8 cellular contexts compared by ENCODE assay signal in genomic region chrX:64205735-64206491, GRCh38. TPM values are rescaled to one million over a fixed set of nuclear protein-coding genes. Genes with fewer than 3 reads are reported as not detected.
DNase-seq lines count a peak whose midpoint lies in the region; ATAC-seq and TF ChIP-seq lines count a peak whose summit lies in the region.

No MANE protein-coding gene starts in this region.

- H3K4me3 ChIP-seq in endodermal cell (ENCODE audit: low read length) = peak overlapping the region; percentile 77

- DNase-seq in Caki2 (ENCODE audit: low read depth) = peak; percentile 93
- peak; percentile 83 for DNase-seq in HT-29 (ENCODE audit: low spot score)
- DNase-seq in NOMO-1 treated with dmso at 0.1 percent for 144 hours (lab: John Stamatoyannopoulos, UW; ENCODE audit: unreplicated experiment) = peak; percentile 85
- DNase-seq in activated CD8-positive, alpha-beta memory T cell treated with anti-CD3 and anti-CD28 coated beads, Interleukin-2, amount 50 U/mL, for 24 hours (ENCODE audit: extremely low read depth) = peak; percentile 62
- peak; percentile 96 for DNase-seq in endodermal cell
- peak; percentile 92 for DNase-seq in midbrain (lab: John Stamatoyannopoulos, UW)
- peak; percentile 70 to 75 for DNase-seq in stimulated activated CD8-positive, alpha-beta memory T cell treated with anti-CD3 and anti-CD28 coated beads, Interleukin-15, amount 100 ng/mL, for 48 hours (ENCODE audit: low read depth in 2 of 2)

- WGBS in endodermal cell (ENCODE audit: insufficient coverage in 1 of 2, insufficient read length in 1 of 2), 2 experiments = 2% methylated on average over 45 of the region's 45 CpGs; no CpG with 5 or more reads in 1 of the 2 experiments

- H3K4me3 Mint-ChIP-seq in endodermal cell = peak overlapping the region; percentile 61

- peaks cover 57% of the 10 kb centered on the region for H3K9me3 Mint-ChIP-seq in endodermal cell

- no peaks in the 10 kb centered on the region for H3K9me3 ChIP-seq in endodermal cell (ENCODE audit: control insufficient read depth, low read length)

- peaks cover 2% of the 10 kb centered on the region for H3K4me1 Mint-ChIP-seq in endodermal cell

- H3K36me3 ChIP-seq in endodermal cell (ENCODE audit: control insufficient read depth, insufficient read depth, low read length) = no peaks in the 10 kb centered on the region

- peak; percentile 82 for ATAC-seq in GM21360 (IDR thresholded peaks at IDR 0.05; ENCODE audit: unreplicated experiment)

- H3K27me3 Mint-ChIP-seq in endodermal cell (ENCODE audit: insufficient read depth) = peaks cover 2% of the 10 kb centered on the region

- TF ChIP-seq CTCF in endodermal cell (conservative IDR thresholded peaks at IDR 0.05) = peak; percentile 54

- H3K27ac Mint-ChIP-seq in endodermal cell = peak overlapping the region; percentile 58

- no peaks in the 10 kb centered on the region for H3K36me3 Mint-ChIP-seq in endodermal cell (ENCODE audit: low read depth)

- peak overlapping the region; percentile 57 for H3K27ac ChIP-seq in endodermal cell (ENCODE audit: low read depth, low read length)

- in situ Hi-C loops in Caki2 (cut with HindIII; ENCODE audit: low pct_unique_long_range_greater_than_20kb, low sequenced_read_pairs) = no loop called here

- no peaks in the 10 kb centered on the region for H3K27me3 ChIP-seq in endodermal cell (ENCODE audit: control insufficient read depth, insufficient read depth, low read length, poor library complexity, severe bottlenecking)

- no peaks in the 10 kb centered on the region for H3K4me1 ChIP-seq in endodermal cell (ENCODE audit: control insufficient read depth, insufficient read depth, low read length)

- peak overlapping the region; percentile 20 for H3K9ac ChIP-seq in endodermal cell (ENCODE audit: extremely low read depth, low read length, poor library complexity, severe bottlenecking)

RNA-seq across cellular contexts. Expression of gene AMER1, which starts 0.4 kb away (rescaled TPM):
- 0.29 and 0.84 TPM in 2 replicates for total RNA-seq in Caki2 (2014; rRNA removed; shearing (Covaris generic); ENCODE audit: low replicate concordance)
- 2.6 and 3.3 TPM in 2 replicates for total RNA-seq in HT-29 (2014; rRNA removed; shearing (Covaris generic))
- 10 to 100 TPM; 11.2 to 12.0 TPM for total RNA-seq in endodermal cell
- polyA plus RNA-seq in endodermal cell (2013, experiment 1 of 2) = 7.8 TPM
- 7.9 TPM for polyA plus RNA-seq in endodermal cell (2013, experiment 2 of 2)

RNA-seq across cellular contexts. Expression of gene ASB12, which starts 24.5 kb away (rescaled TPM):
- 0.17 TPM in 1 of 2 replicates, not detected in the other for total RNA-seq in Caki2 (2014; rRNA removed; shearing (Covaris generic); ENCODE audit: low replicate concordance)
- total RNA-seq in HT-29 (2014; rRNA removed; shearing (Covaris generic)) = 0.05 TPM in 1 of 2 replicates, not detected in the other
- under 1 TPM; 0.48 to 0.53 TPM for total RNA-seq in endodermal cell
- polyA plus RNA-seq in endodermal cell (2013, experiment 1 of 2) = 0.57 TPM
- 0.79 TPM for polyA plus RNA-seq in endodermal cell (2013, experiment 2 of 2)

Comparison
In these comparisons a context has a peak if more than half of its experiments do, and no peak if none do; other contexts are left out.
1. Peak in every context shown above with its lines: DNase-seq, ATAC-seq, H3K4me3 ChIP-seq and H3K27ac ChIP-seq.